ENCODE assay signal across 21 cellular contexts in genomic region chr1:17600313-17600712, GRCh38.
"Had no signal": no experiment of that assay in that cellular context is flagged by ENCODE, and none has a peak within 500 bp of the region (broad histone marks: within the 10 kb centered on the region; RNA-seq: fewer than 3 reads in every experiment).

No MANE protein-coding gene starts in this region.

- DNase-seq: activated CD4-positive, alpha-beta memory T cell treated with anti-CD3 and anti-CD28 coated beads, Interleukin-2, amount 10 ng/mL, durations not matched to agents 7 days and 5 days; activated CD4-positive, alpha-beta T cell treated with anti-CD3 and anti-CD28 coated beads, Interleukin-2, amount 10 ng/mL, durations not matched to agents 7 days and 5 days; activated CD4-positive, CD25-positive, alpha-beta regulatory T cell treated with anti-CD3 and anti-CD28 coated beads, Interleukin-2, amount 50 U/mL, for 72 hours; activated CD8-positive, alpha-beta memory T cell treated with anti-CD3 and anti-CD28 coated beads, Interleukin-2, amount 50 U/mL, for 48 hours; activated gamma-delta T cell; activated naive CD4-positive, alpha-beta T cell treated with anti-CD3 and anti-CD28 coated beads, Interleukin-2, amount 10 ng/mL, durations not matched to agents 7 days and 5 days; activated naive CD8-positive, alpha-beta T cell treated with anti-CD3 and anti-CD28 coated beads, Interleukin-2, amount 10 ng/mL, durations not matched to agents 7 days and 5 days; activated T-cell treated with anti-CD3 and anti-CD28 coated beads, Interleukin-2, amount 50 U/mL, for 24 hours; brain microvascular endothelial cell; effector CD8-positive, alpha-beta T cell; head of caudate nucleus; hippocampal formation; naive thymus-derived CD4-positive, alpha-beta T cell; pancreas; spleen; stimulated activated naive CD4-positive, alpha-beta T cell; uterus had no signal

- H3K4me1 ChIP-seq: uterus had no signal

- H3K36me3 ChIP-seq: brain microvascular endothelial cell, right atrium auricular region, uterus had no signal

- ATAC-seq: left colon; naive thymus-derived CD4-positive, alpha-beta T cell had no signal

- H3K27ac ChIP-seq: brain microvascular endothelial cell, pancreas, right atrium auricular region, spleen, suprapubic skin, uterus, VCaP had no signal

- H3K9me3 ChIP-seq: pancreas, right atrium auricular region, spleen, suprapubic skin, uterus had no signal

- H3K4me3 ChIP-seq: pancreas, right atrium auricular region, spleen, suprapubic skin, uterus had no signal

- H3K27me3 ChIP-seq: brain microvascular endothelial cell, pancreas, right atrium auricular region, suprapubic skin, uterus had no signal
